ENCODE assay signal across 12 cellular contexts in the genomic region with DNA sequence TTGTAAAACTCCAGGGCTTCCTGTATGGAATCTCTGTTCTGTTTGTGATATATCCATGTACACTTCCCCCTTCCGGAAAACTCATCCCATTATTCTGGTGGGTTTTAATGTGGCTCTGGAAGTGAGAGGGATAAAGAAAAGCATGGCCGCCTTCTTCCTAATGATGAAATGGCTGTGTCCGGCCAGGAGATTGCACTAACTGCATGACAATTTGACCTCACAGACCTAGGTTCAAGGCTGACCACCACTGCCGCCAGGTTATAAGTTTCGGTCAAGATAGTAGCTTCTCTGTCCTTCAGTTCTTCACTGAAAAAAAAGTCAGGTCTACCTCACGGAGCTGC. TPM values are rescaled to one million over a fixed set of nuclear protein-coding genes. Genes with fewer than 3 reads are reported as not detected.
A peak's percentile ranks its signal among the peaks of the same experiment; 100 is the strongest.
DNase-seq lines count a peak whose midpoint lies in the region; ATAC-seq, FAIRE-seq and TF ChIP-seq lines count a peak whose summit lies in the region.
"Had no signal": no experiment of that assay in that cellular context is flagged by ENCODE, and none has a peak within 500 bp of the region (broad histone marks: within the 10 kb centered on the region; RNA-seq: fewer than 3 reads in every experiment).

No MANE protein-coding gene starts in this region.

- H3K4me2 ChIP-seq in A549: peak overlapping the region; percentile 82

- TF ChIP-seq EP300 in A549 (IDR thresholded peaks at IDR 0.05): no peak

- intact Hi-C loops in dorsolateral prefrontal cortex (cut with DNase I): loop anchor here in 1 of 2 donors (2.0 to 5.0 kb wide), 2 partner anchors 35 to 65 kb away; no protein-coding TSS in a partner anchor

- peaks cover 5% of the 10 kb centered on the region for H3K4me1 Mint-ChIP-seq in nephron
- H3K4me1 Mint-ChIP-seq: central memory CD8-positive, alpha-beta T cell had no signal

- H3K4me3 ChIP-seq in A549 (peak overlapping the region; percentile 49), LNCaP clone FGC (ENCODE audit: low read depth, low read length) (peak overlapping the region; percentile 44), dorsolateral prefrontal cortex (peak overlapping the region; percentile 30 to 75 (median 58)), HAP-1 (no peak overlapping the region; the same call in 1 of the 2 replicates)

- H3K4me1 ChIP-seq in A549: no peaks in the 10 kb centered on the region
- H3K4me1 ChIP-seq in HAP-1: peaks cover 4% of the 10 kb centered on the region

- no peaks in the 10 kb centered on the region for H3K9me3 ChIP-seq in A549
- H3K9me3 ChIP-seq in HAP-1: no peaks in the 10 kb centered on the region

- CTCF ChIA-PET in A549 (lab: Yijun Ruan, JAX): no interaction called here

- TF ChIP-seq CTCF in A549 (IDR thresholded peaks at IDR 0.05) (no peak), LNCaP clone FGC (IDR thresholded peaks at IDR 0.05; ENCODE audit: control insufficient read depth, extremely low read depth, insufficient read depth) (no peak), dorsolateral prefrontal cortex (IDR thresholded peaks at IDR 0.05 in 54 of 56, conservative IDR thresholded peaks at IDR 0.05 in 2 of 56; ENCODE audit: low read depth in 1 of 56, partially characterized antibody in 56 of 56) (no peak), nephron (IDR thresholded peaks at IDR 0.05; ENCODE audit: unreplicated experiment in 3 of 3) (no peak)

- FAIRE-seq in A549 (lab: Jason Lieb, UNC) (no peak), HTR-8/SVneo (lab: Jason Lieb, UNC) (no peak)

- POLR2A ChIA-PET in A549 (lab: Yijun Ruan, JAX): no interaction called here

- ATAC-seq in A549: peak in 1 of 2 experiments; percentile 35; a peak in 2 of 6 replicates

- WGBS in A549 (ENCODE audit: missing lambda C conversion rate): 59% methylated on average over 6 of the region's 6 CpGs

- no peaks in the 10 kb centered on the region for H3K27me3 ChIP-seq in dorsolateral prefrontal cortex
- H3K27me3 ChIP-seq in HAP-1 (ENCODE audit: low read depth): no peaks in the 10 kb centered on the region; the same call in 1 of the 2 replicates

- peak overlapping the region; percentile 86 to 97 (median 92) for H3K27ac Mint-ChIP-seq in nephron

- no peaks in the 10 kb centered on the region for H3K36me3 Mint-ChIP-seq in nephron (ENCODE audit: low read depth)

- no peak for TF ChIP-seq RAD21 in A549 (conservative IDR thresholded peaks at IDR 0.05 in 1 of 2, IDR thresholded peaks at IDR 0.05 in 1 of 2)

- H3K36me3 ChIP-seq in HAP-1 (replicated peaks): no peaks in the 10 kb centered on the region

- in situ Hi-C loops in HAP-1 (cut with MboI; ENCODE audit: low sequenced_read_pairs): no loop called here

- H3K4me3 Mint-ChIP-seq in nephron: peak overlapping the region; percentile 77 to 83 (median 80)
- H3K4me3 Mint-ChIP-seq: central memory CD8-positive, alpha-beta T cell had no signal

- TF ChIP-seq POLR2A in A549 (IDR thresholded peaks at IDR 0.05; ENCODE audit: low read length): no peak

- H3K27ac ChIP-seq in A549: peak overlapping the region in 1 of 2 experiments; percentile 3; a peak in 1 of 6 replicates
- peak overlapping the region in 51 of 59 donors; percentile 23 to 88 (median 80) for H3K27ac ChIP-seq in dorsolateral prefrontal cortex

- H3K9me3 Mint-ChIP-seq in nephron: no peaks in the 10 kb centered on the region

- no peaks in the 10 kb centered on the region for H3K27me3 Mint-ChIP-seq in nephron (ENCODE audit: low read depth)
- H3K27me3 Mint-ChIP-seq: central memory CD8-positive, alpha-beta T cell had no signal

- DNase-seq in A549 (ENCODE audit: low read depth in 1 of 2, low spot score in 1 of 2) (no peak), LNCaP clone FGC (ENCODE audit: low read depth) (no peak), dorsolateral prefrontal cortex (no peak), HAP-1 (ENCODE audit: low spot score in 2 of 2) (no peak), globus pallidus (ENCODE audit: low spot score) (no peak), dedifferentiated amniotic fluid mesenchymal stem cell (ENCODE audit: extremely low spot score) (no peak), HTR-8/SVneo (ENCODE audit: insufficient read length, low spot score) (no peak)
- DNase-seq: activated CD4-positive, CD25-positive, alpha-beta regulatory T cell treated with anti-CD3 and anti-CD28 coated beads, Interleukin-2, amount 50 U/mL, for 72 hours; DMS 273 treated with DMSO at 0.1 percent for 48 hours; NCI-H510A treated with DMSO at 0.1 percent for 48 hours had no signal

TF ChIP-seq in A549, 52 proteins besides CTCF, POLR2A, EP300 and RAD21:
- TF ChIP-seq MAZ (IDR thresholded peaks at IDR 0.05; ENCODE audit: borderline replicate concordance, low read depth, low read length) (no peak), RCOR1 (IDR thresholded peaks at IDR 0.05; ENCODE audit: low read depth, low read length) (no peak)
- TF ChIP-seq, protein P1, sequence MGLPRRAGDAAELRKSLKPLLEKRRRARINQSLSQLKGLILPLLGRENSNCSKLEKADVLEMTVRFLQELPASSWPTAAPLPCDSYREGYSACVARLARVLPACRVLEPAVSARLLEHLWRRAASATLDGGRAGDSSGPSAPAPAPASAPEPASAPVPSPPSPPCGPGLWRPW (IDR thresholded peaks at IDR 0.05): no peak
- TF ChIP-seq, protein P2, sequence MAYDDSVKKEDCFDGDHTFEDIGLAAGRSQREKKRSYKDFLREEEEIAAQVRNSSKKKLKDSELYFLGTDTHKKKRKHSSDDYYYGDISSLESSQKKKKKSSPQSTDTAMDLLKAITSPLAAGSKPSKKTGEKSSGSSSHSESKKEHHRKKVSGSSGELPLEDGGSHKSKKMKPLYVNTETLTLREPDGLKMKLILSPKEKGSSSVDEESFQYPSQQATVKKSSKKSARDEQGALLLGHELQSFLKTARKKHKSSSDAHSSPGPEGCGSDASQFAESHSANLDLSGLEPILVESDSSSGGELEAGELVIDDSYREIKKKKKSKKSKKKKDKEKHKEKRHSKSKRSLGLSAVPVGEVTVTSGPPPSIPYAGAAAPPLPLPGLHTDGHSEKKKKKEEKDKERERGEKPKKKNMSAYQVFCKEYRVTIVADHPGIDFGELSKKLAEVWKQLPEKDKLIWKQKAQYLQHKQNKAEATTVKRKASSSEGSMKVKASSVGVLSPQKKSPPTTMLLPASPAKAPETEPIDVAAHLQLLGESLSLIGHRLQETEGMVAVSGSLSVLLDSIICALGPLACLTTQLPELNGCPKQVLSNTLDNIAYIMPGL (CRISPR knock-in tag; IDR thresholded peaks at IDR 0.05; ENCODE audit: borderline replicate concordance): no peak
- TF ChIP-seq, protein P3, sequence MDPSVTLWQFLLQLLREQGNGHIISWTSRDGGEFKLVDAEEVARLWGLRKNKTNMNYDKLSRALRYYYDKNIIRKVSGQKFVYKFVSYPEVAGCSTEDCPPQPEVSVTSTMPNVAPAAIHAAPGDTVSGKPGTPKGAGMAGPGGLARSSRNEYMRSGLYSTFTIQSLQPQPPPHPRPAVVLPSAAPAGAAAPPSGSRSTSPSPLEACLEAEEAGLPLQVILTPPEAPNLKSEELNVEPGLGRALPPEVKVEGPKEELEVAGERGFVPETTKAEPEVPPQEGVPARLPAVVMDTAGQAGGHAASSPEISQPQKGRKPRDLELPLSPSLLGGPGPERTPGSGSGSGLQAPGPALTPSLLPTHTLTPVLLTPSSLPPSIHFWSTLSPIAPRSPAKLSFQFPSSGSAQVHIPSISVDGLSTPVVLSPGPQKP (IDR thresholded peaks at IDR 0.05; ENCODE audit: low read depth, low read length): no peak
- TF ChIP-seq, protein P4, sequence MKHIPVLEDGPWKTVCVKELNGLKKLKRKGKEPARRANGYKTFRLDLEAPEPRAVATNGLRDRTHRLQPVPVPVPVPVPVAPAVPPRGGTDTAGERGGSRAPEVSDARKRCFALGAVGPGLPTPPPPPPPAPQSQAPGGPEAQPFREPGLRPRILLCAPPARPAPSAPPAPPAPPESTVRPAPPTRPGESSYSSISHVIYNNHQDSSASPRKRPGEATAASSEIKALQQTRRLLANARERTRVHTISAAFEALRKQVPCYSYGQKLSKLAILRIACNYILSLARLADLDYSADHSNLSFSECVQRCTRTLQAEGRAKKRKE (CRISPR knock-in tag; IDR thresholded peaks at IDR 0.05; ENCODE audit: low read depth): no peak

RNA-seq across cellular contexts. Expression of a gene that starts 41.0 kb away (rescaled TPM):
- polyA plus RNA-seq in A549 (2011; rRNA removed): not detected in 2 replicates
- not detected in 2 replicates for polyA plus RNA-seq in A549 (2012; cell fraction: cytosol; rRNA removed)
- not detected in 2 replicates for polyA plus RNA-seq in A549 (2012; cell fraction: nucleus; rRNA removed)
- not detected in 3 replicates for polyA plus RNA-seq in A549 (2017; fragmentation: RNase III; extraction: RNeasy Plus Mini Kit Qiagen cat#74134 plus additional on column Dnase treatment)
- polyA minus RNA-seq in A549 (2011; rRNA and poly(A)+ RNA removed): not detected in 2 replicates
- 100 to 1,000 TPM in 2 of 120 experiments, 10 to 100 TPM in 118; 39.6 to 118 (median 65.9) TPM for total RNA-seq in dorsolateral prefrontal cortex
